Comparison of ENCODE assay signal across 2 cellular contexts in the genomic region with DNA sequence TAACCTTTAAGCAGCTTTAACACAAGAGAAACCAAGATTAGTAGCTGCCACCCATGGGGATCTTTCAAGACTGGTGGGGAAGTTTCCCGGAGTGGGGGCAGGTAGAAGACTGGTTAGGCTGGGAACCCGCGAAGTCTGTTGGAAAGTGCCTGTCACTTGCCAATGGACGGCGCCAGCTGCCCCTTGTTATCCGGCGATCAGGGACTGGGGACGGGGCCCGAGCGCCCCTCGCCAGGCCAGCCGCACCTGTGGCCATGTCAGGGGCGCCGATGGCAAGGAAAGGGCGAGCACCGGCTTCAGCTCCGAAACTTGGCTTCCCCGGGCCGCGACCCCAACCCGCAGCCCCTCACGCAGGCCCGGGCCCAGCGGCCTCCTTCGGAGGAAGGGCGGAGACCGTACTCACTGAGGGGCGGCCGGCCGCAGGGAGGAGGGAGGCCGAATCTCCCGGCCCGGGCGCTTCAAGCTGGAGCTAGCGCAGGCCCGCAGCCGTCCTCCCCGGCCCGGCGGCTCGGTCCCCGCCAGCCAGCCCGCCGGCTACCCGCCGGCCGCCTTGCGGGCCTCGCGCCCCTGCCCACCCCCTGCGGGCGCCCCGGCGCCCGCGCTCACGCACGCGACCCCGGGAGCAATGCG.
TF ChIP-seq lines count a peak whose summit lies in the region.

No MANE protein-coding gene starts in this region.

TF ChIP-seq in SK-N-SH, 30 proteins besides CTCF, POLR2A, EP300 and RAD21:
- TF ChIP-seq CHD2 (IDR thresholded peaks at IDR 0.05; ENCODE audit: low read length, partially characterized antibody): no peak
- TF ChIP-seq MXI1 (IDR thresholded peaks at IDR 0.05; ENCODE audit: low read depth, low read length): peak; percentile 61; the same call in 1 of the 2 replicates
- TF ChIP-seq ELF1 (IDR thresholded peaks at IDR 0.05): no peak
- peak; percentile 73; the same call in 1 of the 2 replicates for TF ChIP-seq SIN3A (IDR thresholded peaks at IDR 0.05; ENCODE audit: borderline replicate concordance, low read depth, low read length)
- no peak for TF ChIP-seq USF1 (IDR thresholded peaks at IDR 0.05; ENCODE audit: borderline replicate concordance, low read depth)
- no peak for TF ChIP-seq REST (IDR thresholded peaks at IDR 0.05; ENCODE audit: low read depth, low read length)
- peak; percentile 79 for TF ChIP-seq GATA2 (CRISPR knock-in tag; IDR thresholded peaks at IDR 0.05)
- TF ChIP-seq TAF1 (IDR thresholded peaks at IDR 0.05; ENCODE audit: borderline replicate concordance, low read depth, low read length): no peak
TF ChIP-seq in SK-N-SH: peak in this region for 3.

TF ChIP-seq in K562, 482 proteins besides CTCF, POLR2A, EP300 and RAD21 (continues in another document):
- TF ChIP-seq ZNF512 (tag; IDR thresholded peaks at IDR 0.05) (no peak), ZKSCAN3 (CRISPR knock-in tag; IDR thresholded peaks at IDR 0.05) (no peak), CCNT2 (IDR thresholded peaks at IDR 0.05; ENCODE audit: borderline replicate concordance, extremely low read depth, insufficient read length, low read depth, low read length) (peak; percentile 7), ZBTB7A (IDR thresholded peaks at IDR 0.05; ENCODE audit: borderline replicate concordance, control insufficient read depth, low read depth, low read length) (peak; percentile 48; the same call in 1 of the 2 replicates), PKNOX1 (IDR thresholded peaks at IDR 0.05) (peak; percentile 43; the same call in 1 of the 2 replicates), SAP30 (IDR thresholded peaks at IDR 0.05; ENCODE audit: borderline replicate concordance, insufficient read depth, low read depth, low read length, poor library complexity, severe bottlenecking) (peak; percentile 36), ZNF354B (CRISPR knock-in tag; IDR thresholded peaks at IDR 0.05) (no peak), POLR2AphosphoS5 (IDR thresholded peaks at IDR 0.05; ENCODE audit: control insufficient read depth, insufficient read depth, low read depth, low read length) (no peak), ZNF584 (CRISPR knock-in tag; IDR thresholded peaks at IDR 0.05; ENCODE audit: low read depth) (0 out of 2 replicates have a peak, but pooled peaks have one; percentile 7), TEAD2 (tag; IDR thresholded peaks at IDR 0.05) (no peak), ZNF445 (CRISPR knock-in tag; IDR thresholded peaks at IDR 0.05; ENCODE audit: low read depth) (no peak), HMBOX1 (IDR thresholded peaks at IDR 0.05) (peak; percentile 26; the same call in 1 of the 2 replicates), ZFX (CRISPR knock-in tag; IDR thresholded peaks at IDR 0.05) (peak; percentile 46), E2F6 (IDR thresholded peaks at IDR 0.05; ENCODE audit: borderline replicate concordance in 1 of 2, extremely low read depth in 1 of 2, insufficient read depth in 1 of 2, insufficient read length in 1 of 2, low read depth in 1 of 2, low read length in 1 of 2, poor library complexity in 1 of 2, severe bottlenecking in 1 of 2) (peak in 1 of 2 experiments; percentile 55), NFXL1 (CRISPR knock-in tag; IDR thresholded peaks at IDR 0.05) (no peak)
- TF ChIP-seq, protein P1, sequence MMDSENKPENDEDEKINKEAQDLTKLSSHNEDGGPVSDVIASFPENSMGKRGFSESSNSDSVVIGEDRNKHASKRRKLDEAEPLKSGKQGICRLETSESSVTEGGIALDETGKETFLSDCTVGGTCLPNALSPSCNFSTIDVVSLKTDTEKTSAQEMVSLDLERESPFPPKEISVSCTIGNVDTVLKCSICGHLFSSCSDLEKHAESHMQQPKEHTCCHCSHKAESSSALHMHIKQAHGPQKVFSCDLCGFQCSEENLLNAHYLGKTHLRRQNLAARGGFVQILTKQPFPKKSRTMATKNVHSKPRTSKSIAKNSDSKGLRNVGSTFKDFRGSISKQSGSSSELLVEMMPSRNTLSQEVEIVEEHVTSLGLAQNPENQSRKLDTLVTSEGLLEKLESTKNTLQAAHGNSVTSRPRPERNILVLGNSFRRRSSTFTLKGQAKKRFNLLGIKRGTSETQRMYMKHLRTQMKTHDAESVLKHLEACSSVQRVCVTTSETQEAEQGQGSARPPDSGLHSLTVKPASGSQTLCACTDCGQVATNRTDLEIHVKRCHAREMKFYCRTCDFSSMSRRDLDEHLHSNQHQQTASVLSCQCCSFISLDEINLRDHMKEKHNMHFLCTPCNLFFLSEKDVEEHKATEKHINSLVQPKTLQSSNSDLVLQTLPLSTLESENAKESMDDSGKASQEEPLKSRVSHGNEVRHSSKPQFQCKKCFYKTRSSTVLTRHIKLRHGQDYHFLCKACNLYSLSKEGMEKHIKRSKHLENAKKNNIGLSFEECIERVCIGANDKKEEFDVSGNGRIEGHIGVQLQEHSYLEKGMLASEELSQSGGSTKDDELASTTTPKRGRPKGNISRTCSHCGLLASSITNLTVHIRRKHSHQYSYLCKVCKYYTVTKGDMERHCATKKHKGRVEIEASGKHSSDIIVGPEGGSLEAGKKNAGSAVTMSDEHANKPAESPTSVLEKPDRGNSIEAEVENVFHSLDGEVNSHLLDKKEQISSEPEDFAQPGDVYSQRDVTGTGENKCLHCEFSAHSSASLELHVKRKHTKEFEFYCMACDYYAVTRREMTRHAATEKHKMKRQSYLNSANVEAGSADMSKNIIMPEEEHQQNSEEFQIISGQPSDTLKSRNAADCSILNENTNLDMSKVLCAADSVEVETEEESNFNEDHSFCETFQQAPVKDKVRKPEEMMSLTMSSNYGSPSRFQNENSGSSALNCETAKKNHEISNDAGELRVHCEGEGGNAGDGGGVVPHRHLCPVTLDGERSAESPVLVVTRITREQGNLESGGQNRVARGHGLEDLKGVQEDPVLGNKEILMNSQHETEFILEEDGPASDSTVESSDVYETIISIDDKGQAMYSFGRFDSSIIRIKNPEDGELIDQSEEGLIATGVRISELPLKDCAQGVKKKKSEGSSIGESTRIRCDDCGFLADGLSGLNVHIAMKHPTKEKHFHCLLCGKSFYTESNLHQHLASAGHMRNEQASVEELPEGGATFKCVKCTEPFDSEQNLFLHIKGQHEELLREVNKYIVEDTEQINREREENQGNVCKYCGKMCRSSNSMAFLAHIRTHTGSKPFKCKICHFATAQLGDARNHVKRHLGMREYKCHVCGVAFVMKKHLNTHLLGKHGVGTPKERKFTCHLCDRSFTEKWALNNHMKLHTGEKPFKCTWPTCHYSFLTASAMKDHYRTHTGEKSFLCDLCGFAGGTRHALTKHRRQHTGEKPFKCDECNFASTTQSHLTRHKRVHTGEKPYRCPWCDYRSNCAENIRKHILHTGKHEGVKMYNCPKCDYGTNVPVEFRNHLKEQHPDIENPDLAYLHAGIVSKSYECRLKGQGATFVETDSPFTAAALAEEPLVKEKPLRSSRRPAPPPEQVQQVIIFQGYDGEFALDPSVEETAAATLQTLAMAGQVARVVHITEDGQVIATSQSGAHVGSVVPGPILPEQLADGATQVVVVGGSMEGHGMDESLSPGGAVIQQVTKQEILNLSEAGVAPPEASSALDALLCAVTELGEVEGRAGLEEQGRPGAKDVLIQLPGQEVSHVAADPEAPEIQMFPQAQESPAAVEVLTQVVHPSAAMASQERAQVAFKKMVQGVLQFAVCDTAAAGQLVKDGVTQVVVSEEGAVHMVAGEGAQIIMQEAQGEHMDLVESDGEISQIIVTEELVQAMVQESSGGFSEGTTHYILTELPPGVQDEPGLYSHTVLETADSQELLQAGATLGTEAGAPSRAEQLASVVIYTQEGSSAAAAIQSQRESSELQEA (IDR thresholded peaks at IDR 0.05; ENCODE audit: low read depth): peak; percentile 56; the same call in 1 of the 2 replicates
- TF ChIP-seq, protein P2, sequence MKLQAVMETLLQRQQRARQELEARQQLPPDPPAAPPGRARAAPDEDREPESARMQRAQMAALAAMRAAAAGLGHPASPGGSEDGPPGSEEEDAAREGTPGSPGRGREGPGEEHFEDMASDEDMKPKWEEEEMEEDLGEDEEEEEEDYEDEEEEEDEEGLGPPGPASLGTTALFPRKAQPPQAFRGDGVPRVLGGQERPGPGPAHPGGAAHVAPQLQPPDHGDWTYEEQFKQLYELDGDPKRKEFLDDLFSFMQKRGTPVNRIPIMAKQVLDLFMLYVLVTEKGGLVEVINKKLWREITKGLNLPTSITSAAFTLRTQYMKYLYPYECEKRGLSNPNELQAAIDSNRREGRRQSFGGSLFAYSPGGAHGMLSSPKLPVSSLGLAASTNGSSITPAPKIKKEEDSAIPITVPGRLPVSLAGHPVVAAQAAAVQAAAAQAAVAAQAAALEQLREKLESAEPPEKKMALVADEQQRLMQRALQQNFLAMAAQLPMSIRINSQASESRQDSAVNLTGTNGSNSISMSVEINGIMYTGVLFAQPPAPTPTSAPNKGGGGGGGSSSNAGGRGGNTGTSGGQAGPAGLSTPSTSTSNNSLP (IDR thresholded peaks at IDR 0.05; ENCODE audit: borderline replicate concordance, low read depth, low read length): no peak
- TF ChIP-seq, protein P3, sequence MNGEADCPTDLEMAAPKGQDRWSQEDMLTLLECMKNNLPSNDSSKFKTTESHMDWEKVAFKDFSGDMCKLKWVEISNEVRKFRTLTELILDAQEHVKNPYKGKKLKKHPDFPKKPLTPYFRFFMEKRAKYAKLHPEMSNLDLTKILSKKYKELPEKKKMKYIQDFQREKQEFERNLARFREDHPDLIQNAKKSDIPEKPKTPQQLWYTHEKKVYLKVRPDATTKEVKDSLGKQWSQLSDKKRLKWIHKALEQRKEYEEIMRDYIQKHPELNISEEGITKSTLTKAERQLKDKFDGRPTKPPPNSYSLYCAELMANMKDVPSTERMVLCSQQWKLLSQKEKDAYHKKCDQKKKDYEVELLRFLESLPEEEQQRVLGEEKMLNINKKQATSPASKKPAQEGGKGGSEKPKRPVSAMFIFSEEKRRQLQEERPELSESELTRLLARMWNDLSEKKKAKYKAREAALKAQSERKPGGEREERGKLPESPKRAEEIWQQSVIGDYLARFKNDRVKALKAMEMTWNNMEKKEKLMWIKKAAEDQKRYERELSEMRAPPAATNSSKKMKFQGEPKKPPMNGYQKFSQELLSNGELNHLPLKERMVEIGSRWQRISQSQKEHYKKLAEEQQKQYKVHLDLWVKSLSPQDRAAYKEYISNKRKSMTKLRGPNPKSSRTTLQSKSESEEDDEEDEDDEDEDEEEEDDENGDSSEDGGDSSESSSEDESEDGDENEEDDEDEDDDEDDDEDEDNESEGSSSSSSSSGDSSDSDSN (IDR thresholded peaks at IDR 0.05; ENCODE audit: borderline replicate concordance in 1 of 2, low read depth in 2 of 2, low read length in 2 of 2): peak; percentile 26 to 29; a peak in 1 of 4 replicates
- TF ChIP-seq, protein P4, sequence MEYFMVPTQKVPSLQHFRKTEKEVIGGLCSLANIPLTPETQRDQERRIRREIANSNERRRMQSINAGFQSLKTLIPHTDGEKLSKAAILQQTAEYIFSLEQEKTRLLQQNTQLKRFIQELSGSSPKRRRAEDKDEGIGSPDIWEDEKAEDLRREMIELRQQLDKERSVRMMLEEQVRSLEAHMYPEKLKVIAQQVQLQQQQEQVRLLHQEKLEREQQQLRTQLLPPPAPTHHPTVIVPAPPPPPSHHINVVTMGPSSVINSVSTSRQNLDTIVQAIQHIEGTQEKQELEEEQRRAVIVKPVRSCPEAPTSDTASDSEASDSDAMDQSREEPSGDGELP (CRISPR knock-in tag; IDR thresholded peaks at IDR 0.05; ENCODE audit: borderline replicate concordance): peak; percentile 56; the same call in 1 of the 2 replicates
- TF ChIP-seq, protein P5, sequence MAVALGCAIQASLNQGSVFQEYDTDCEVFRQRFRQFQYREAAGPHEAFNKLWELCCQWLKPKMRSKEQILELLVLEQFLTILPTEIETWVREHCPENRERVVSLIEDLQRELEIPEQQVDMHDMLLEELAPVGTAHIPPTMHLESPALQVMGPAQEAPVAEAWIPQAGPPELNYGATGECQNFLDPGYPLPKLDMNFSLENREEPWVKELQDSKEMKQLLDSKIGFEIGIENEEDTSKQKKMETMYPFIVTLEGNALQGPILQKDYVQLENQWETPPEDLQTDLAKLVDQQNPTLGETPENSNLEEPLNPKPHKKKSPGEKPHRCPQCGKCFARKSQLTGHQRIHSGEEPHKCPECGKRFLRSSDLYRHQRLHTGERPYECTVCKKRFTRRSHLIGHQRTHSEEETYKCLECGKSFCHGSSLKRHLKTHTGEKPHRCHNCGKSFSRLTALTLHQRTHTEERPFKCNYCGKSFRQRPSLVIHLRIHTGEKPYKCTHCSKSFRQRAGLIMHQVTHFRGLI (CRISPR knock-in tag; IDR thresholded peaks at IDR 0.05): no peak
- TF ChIP-seq, protein P6, sequence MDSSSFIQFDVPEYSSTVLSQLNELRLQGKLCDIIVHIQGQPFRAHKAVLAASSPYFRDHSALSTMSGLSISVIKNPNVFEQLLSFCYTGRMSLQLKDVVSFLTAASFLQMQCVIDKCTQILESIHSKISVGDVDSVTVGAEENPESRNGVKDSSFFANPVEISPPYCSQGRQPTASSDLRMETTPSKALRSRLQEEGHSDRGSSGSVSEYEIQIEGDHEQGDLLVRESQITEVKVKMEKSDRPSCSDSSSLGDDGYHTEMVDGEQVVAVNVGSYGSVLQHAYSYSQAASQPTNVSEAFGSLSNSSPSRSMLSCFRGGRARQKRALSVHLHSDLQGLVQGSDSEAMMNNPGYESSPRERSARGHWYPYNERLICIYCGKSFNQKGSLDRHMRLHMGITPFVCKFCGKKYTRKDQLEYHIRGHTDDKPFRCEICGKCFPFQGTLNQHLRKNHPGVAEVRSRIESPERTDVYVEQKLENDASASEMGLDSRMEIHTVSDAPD (CRISPR knock-in tag; IDR thresholded peaks at IDR 0.05): no peak
